1 cellular context compared by ENCODE assay signal in the genomic region with DNA sequence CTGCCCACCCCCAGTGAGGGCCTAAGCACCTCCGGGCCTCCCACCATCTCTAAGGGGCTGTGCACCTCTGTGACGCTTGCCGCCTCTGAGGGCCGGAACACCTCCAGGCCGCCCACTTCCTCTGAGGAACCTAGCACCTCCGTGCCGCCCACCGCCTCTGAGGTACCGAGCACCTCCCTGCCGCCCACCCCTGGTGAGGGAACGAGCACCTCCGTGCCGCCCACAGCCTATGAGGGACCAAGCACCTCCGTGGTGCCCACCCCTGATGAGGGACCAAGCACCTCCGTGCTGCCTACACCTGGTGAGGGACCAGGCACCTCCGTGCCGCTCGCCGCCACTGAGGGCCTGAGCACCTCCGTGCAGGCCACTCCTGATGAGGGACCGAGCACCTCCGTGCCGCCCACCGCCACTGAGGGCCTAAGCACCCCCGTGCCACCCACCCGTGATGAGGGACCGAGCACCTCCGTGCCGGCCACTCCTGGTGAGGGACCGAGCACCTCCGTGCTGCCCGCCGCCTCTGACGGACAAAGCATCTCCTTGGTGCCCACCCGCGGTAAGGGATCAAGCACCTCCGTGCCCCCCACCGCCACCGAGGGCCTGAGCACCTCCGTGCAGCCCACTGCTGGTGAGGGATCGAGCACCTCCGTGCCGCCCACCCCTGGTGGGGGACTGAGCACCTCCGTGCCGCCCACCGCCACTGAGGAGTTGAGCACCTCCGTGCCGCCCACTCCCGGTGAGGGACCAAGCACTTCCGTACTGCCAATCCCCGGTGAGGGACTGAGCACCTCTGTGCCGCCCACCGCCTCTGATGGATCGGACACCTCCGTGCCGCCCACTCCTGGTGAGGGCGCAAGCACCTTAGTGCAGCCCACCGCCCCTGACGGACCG.
TF ChIP-seq lines count a peak whose summit lies in the region.

No MANE protein-coding gene starts in this region.

TF ChIP-seq in endothelial cell of umbilical vein, 7 proteins besides CTCF, POLR2A, EP300 and RAD21 (continued from another document):
- TF ChIP-seq EZH2 (IDR thresholded peaks at IDR 0.05; ENCODE audit: borderline replicate concordance, low read depth, low read length, severe bottlenecking) = no peak
- no peak for TF ChIP-seq MYC (IDR thresholded peaks at IDR 0.05; ENCODE audit: low read depth, low read length)
